Comparison of ENCODE assay signal across 2 cellular contexts in the genomic region with DNA sequence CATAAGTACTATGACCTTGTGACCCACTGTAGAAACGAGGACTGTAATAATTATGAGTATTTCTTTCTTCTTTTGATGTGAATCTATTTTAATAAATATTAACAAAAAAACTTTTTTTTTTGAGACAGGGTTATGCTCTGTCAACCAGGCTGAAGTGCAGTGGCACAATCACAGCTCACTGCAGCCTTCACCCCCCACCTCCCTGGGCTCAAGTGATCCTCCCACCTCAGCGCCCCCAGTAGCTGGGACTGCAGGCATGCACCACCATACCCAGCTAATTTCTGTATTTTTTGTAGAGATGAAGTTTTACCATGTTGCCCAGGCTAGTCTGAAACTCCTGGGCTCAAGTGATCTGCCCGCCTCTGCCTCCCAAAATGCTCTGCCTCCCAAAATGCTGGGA.
TF ChIP-seq lines count a peak whose summit lies in the region.

No MANE protein-coding gene starts in this region.

TF ChIP-seq in A549, 52 proteins besides CTCF, POLR2A, EP300 and RAD21 (continued from another document):
- TF ChIP-seq, protein P1, sequence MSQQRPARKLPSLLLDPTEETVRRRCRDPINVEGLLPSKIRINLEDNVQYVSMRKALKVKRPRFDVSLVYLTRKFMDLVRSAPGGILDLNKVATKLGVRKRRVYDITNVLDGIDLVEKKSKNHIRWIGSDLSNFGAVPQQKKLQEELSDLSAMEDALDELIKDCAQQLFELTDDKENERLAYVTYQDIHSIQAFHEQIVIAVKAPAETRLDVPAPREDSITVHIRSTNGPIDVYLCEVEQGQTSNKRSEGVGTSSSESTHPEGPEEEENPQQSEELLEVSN (IDR thresholded peaks at IDR 0.05; ENCODE audit: borderline replicate concordance, low read depth): no peak
- TF ChIP-seq CEBPB (IDR thresholded peaks at IDR 0.05) (no peak), FOXS1 (CRISPR knock-in tag; IDR thresholded peaks at IDR 0.05) (no peak), GATA3 (IDR thresholded peaks at IDR 0.05; ENCODE audit: borderline replicate concordance) (no peak), HDAC2 (IDR thresholded peaks at IDR 0.05) (no peak), MAFK (IDR thresholded peaks at IDR 0.05; ENCODE audit: partially characterized antibody) (no peak)

TF ChIP-seq in GM23338, 12 proteins besides CTCF, POLR2A, EP300 and RAD21:
- TF ChIP-seq, protein P2, sequence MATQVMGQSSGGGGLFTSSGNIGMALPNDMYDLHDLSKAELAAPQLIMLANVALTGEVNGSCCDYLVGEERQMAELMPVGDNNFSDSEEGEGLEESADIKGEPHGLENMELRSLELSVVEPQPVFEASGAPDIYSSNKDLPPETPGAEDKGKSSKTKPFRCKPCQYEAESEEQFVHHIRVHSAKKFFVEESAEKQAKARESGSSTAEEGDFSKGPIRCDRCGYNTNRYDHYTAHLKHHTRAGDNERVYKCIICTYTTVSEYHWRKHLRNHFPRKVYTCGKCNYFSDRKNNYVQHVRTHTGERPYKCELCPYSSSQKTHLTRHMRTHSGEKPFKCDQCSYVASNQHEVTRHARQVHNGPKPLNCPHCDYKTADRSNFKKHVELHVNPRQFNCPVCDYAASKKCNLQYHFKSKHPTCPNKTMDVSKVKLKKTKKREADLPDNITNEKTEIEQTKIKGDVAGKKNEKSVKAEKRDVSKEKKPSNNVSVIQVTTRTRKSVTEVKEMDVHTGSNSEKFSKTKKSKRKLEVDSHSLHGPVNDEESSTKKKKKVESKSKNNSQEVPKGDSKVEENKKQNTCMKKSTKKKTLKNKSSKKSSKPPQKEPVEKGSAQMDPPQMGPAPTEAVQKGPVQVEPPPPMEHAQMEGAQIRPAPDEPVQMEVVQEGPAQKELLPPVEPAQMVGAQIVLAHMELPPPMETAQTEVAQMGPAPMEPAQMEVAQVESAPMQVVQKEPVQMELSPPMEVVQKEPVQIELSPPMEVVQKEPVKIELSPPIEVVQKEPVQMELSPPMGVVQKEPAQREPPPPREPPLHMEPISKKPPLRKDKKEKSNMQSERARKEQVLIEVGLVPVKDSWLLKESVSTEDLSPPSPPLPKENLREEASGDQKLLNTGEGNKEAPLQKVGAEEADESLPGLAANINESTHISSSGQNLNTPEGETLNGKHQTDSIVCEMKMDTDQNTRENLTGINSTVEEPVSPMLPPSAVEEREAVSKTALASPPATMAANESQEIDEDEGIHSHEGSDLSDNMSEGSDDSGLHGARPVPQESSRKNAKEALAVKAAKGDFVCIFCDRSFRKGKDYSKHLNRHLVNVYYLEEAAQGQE (IDR thresholded peaks at IDR 0.05; ENCODE audit: unreplicated experiment): no peak
- no peak for TF ChIP-seq JUNB (IDR thresholded peaks at IDR 0.05; ENCODE audit: unreplicated experiment)
- TF ChIP-seq ZNF331 (CRISPR knock-in tag; IDR thresholded peaks at IDR 0.05; ENCODE audit: low read depth): no peak
- no peak for TF ChIP-seq ZNF114 (CRISPR knock-in tag; IDR thresholded peaks at IDR 0.05)
- no peak for TF ChIP-seq NANOG (IDR thresholded peaks at IDR 0.05; ENCODE audit: borderline replicate concordance)
- no peak for TF ChIP-seq POLR2AphosphoS5 (IDR thresholded peaks at IDR 0.05; ENCODE audit: low read depth)
- TF ChIP-seq STAT1 (IDR thresholded peaks at IDR 0.05; ENCODE audit: unreplicated experiment): no peak
- no peak for TF ChIP-seq EZH2phosphoT487 (IDR thresholded peaks at IDR 0.05; ENCODE audit: unreplicated experiment)
- TF ChIP-seq EZH2 (IDR thresholded peaks at IDR 0.05; ENCODE audit: low read depth, unreplicated experiment): no peak
- TF ChIP-seq, protein P3, sequence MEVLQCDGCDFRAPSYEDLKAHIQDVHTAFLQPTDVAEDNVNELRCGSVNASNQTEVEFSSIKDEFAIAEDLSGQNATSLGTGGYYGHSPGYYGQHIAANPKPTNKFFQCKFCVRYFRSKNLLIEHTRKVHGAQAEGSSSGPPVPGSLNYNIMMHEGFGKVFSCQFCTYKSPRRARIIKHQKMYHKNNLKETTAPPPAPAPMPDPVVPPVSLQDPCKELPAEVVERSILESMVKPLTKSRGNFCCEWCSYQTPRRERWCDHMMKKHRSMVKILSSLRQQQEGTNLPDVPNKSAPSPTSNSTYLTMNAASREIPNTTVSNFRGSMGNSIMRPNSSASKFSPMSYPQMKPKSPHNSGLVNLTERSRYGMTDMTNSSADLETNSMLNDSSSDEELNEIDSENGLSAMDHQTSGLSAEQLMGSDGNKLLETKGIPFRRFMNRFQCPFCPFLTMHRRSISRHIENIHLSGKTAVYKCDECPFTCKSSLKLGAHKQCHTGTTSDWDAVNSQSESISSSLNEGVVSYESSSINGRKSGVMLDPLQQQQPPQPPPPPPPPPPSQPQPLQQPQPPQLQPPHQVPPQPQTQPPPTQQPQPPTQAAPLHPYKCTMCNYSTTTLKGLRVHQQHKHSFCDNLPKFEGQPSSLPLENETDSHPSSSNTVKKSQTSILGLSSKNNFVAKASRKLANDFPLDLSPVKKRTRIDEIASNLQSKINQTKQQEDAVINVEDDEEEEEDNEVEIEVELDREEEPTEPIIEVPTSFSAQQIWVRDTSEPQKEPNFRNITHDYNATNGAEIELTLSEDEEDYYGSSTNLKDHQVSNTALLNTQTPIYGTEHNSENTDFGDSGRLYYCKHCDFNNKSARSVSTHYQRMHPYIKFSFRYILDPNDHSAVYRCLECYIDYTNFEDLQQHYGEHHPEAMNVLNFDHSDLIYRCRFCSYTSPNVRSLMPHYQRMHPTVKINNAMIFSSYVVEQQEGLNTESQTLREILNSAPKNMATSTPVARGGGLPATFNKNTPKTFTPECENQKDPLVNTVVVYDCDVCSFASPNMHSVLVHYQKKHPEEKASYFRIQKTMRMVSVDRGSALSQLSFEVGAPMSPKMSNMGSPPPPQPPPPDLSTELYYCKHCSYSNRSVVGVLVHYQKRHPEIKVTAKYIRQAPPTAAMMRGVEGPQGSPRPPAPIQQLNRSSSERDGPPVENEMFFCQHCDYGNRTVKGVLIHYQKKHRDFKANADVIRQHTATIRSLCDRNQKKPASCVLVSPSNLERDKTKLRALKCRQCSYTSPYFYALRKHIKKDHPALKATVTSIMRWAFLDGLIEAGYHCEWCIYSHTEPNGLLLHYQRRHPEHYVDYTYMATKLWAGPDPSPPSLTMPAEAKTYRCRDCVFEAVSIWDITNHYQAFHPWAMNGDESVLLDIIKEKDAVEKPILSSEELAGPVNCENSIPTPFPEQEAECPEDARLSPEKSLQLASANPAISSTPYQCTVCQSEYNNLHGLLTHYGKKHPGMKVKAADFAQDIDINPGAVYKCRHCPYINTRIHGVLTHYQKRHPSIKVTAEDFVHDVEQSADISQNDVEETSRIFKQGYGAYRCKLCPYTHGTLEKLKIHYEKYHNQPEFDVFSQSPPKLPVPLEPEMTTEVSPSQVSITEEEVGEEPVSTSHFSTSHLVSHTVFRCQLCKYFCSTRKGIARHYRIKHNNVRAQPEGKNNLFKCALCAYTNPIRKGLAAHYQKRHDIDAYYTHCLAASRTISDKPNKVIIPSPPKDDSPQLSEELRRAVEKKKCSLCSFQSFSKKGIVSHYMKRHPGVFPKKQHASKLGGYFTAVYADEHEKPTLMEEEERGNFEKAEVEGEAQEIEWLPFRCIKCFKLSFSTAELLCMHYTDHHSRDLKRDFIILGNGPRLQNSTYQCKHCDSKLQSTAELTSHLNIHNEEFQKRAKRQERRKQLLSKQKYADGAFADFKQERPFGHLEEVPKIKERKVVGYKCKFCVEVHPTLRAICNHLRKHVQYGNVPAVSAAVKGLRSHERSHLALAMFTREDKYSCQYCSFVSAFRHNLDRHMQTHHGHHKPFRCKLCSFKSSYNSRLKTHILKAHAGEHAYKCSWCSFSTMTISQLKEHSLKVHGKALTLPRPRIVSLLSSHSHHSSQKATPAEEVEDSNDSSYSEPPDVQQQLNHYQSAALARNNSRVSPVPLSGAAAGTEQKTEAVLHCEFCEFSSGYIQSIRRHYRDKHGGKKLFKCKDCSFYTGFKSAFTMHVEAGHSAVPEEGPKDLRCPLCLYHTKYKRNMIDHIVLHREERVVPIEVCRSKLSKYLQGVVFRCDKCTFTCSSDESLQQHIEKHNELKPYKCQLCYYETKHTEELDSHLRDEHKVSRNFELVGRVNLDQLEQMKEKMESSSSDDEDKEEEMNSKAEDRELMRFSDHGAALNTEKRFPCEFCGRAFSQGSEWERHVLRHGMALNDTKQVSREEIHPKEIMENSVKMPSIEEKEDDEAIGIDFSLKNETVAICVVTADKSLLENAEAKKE (CRISPR knock-in tag; IDR thresholded peaks at IDR 0.05): no peak
- TF ChIP-seq CREB1 (CRISPR knock-in tag; IDR thresholded peaks at IDR 0.05; ENCODE audit: low read depth): no peak
- TF ChIP-seq, protein P4, sequence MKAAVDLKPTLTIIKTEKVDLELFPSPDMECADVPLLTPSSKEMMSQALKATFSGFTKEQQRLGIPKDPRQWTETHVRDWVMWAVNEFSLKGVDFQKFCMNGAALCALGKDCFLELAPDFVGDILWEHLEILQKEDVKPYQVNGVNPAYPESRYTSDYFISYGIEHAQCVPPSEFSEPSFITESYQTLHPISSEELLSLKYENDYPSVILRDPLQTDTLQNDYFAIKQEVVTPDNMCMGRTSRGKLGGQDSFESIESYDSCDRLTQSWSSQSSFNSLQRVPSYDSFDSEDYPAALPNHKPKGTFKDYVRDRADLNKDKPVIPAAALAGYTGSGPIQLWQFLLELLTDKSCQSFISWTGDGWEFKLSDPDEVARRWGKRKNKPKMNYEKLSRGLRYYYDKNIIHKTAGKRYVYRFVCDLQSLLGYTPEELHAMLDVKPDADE (IDR thresholded peaks at IDR 0.05): no peak
TF ChIP-seq in GM23338: peak in this region for 0.
